8 cellular contexts compared by ENCODE assay signal in genomic region chr5:127492854-127493738, GRCh38. TPM values are rescaled to one million over a fixed set of nuclear protein-coding genes. Genes with fewer than 3 reads are reported as not detected.
DNase-seq lines count a peak whose midpoint lies in the region; ATAC-seq and TF ChIP-seq lines count a peak whose summit lies in the region.

No MANE protein-coding gene starts in this region.

- H3K4me2 ChIP-seq in osteoblast (ENCODE audit: insufficient read depth, low read length), result no peak overlapping the region

- CTCF ChIA-PET in RWPE1 (lab: Yijun Ruan, JAX), result interaction anchor here (0.6 to 1.8 kb wide), 37 partner anchors 8 to 892 kb away, joined by 3 to 13 read pairs (median 3); partner anchors contain the start of gene PHAX

- no peaks in the 10 kb centered on the region for H3K36me3 ChIP-seq in osteoblast (ENCODE audit: insufficient read depth, low read length)

- no peaks in the 10 kb centered on the region for H4K20me1 ChIP-seq in osteoblast (ENCODE audit: insufficient read depth, low read length)

- H3K27ac ChIP-seq in RWPE1 (no peak overlapping the region), osteoblast (ENCODE audit: low read depth, low read length) (no peak overlapping the region)

- H3K27me3 ChIP-seq in osteoblast (ENCODE audit: insufficient read depth, low read length), result peaks cover 37% of the 10 kb centered on the region

- H3K27me3 Mint-ChIP-seq in natural killer cell (ENCODE audit: low read depth in 2 of 2), result peaks cover 26 to 47% of the 10 kb centered on the region in 2 donors
- H3K27me3 Mint-ChIP-seq in natural killer cell treated with Interleukin-12 subunit alpha and Interleukin-12 subunit beta and Interleukin-15 and Interleukin-18, amount 100 ng/mL, for 72 hours, result peaks cover 22 to 52% of the 10 kb centered on the region in 2 donors

- H3K4me3 Mint-ChIP-seq in natural killer cell, result no peak overlapping the region
- no peak overlapping the region for H3K4me3 Mint-ChIP-seq in natural killer cell treated with Interleukin-12 subunit alpha and Interleukin-12 subunit beta and Interleukin-15 and Interleukin-18, amount 100 ng/mL, for 72 hours

- H3K9me3 Mint-ChIP-seq in natural killer cell, result no peaks in the 10 kb centered on the region
- H3K9me3 Mint-ChIP-seq in natural killer cell treated with Interleukin-12 subunit alpha and Interleukin-12 subunit beta and Interleukin-15 and Interleukin-18, amount 100 ng/mL, for 72 hours, result no peaks in the 10 kb centered on the region

- no peaks in the 10 kb centered on the region for H3K9me3 ChIP-seq in osteoblast (ENCODE audit: low read depth, low read length)

- POLR2A ChIA-PET in RWPE1 (lab: Yijun Ruan, JAX; ENCODE audit: low non-redundant PET), result no interaction called here

- H3K36me3 Mint-ChIP-seq in natural killer cell, result no peaks in the 10 kb centered on the region
- no peaks in the 10 kb centered on the region for H3K36me3 Mint-ChIP-seq in natural killer cell treated with Interleukin-12 subunit alpha and Interleukin-12 subunit beta and Interleukin-15 and Interleukin-18, amount 100 ng/mL, for 72 hours

- no peak overlapping the region for H3K27ac Mint-ChIP-seq in natural killer cell
- no peak overlapping the region for H3K27ac Mint-ChIP-seq in natural killer cell treated with Interleukin-12 subunit alpha and Interleukin-12 subunit beta and Interleukin-15 and Interleukin-18, amount 100 ng/mL, for 72 hours

- TF ChIP-seq CTCF in natural killer cell (IDR thresholded peaks at IDR 0.05) (peak; percentile 94), RWPE1 (conservative IDR thresholded peaks at IDR 0.05; ENCODE audit: low read depth) (peak; percentile 92), osteoblast (IDR thresholded peaks at IDR 0.05; ENCODE audit: extremely low read depth, low read depth, low read length) (peak; percentile 77)

- no peak overlapping the region for H2AFZ ChIP-seq in osteoblast (ENCODE audit: low read length)

- no peak overlapping the region for H3K4me3 ChIP-seq in osteoblast (ENCODE audit: insufficient read depth, low read length)

- peak; percentile 39 to 67 (median 53) for ATAC-seq in natural killer cell
- no peak for ATAC-seq in natural killer cell treated with Interleukin-12 subunit alpha and Interleukin-12 subunit beta and Interleukin-15 and Interleukin-18, amount 100 ng/mL, for 72 hours

- intact Hi-C loops in natural killer cell (cut with micrococcal nuclease), result loop anchor here (1.0 to 5.0 kb wide), 2 partner anchors 817 to 836 kb away; no protein-coding TSS in a partner anchor

- no peaks in the 10 kb centered on the region for H3K4me1 ChIP-seq in osteoblast (ENCODE audit: insufficient read depth, low read length)

- DNase-seq in natural killer cell, result no peak
- DNase-seq in natural killer cell treated with Interleukin-12 subunit alpha and Interleukin-12 subunit beta and Interleukin-15 and Interleukin-18, amount 100 ng/mL, for 72 hours (ENCODE audit: low spot score), result no peak
- peak; percentile 37 for DNase-seq in H4 (ENCODE audit: low spot score)
- peak; percentile 75 to 89 for DNase-seq in Kasumi-1 (lab: John Stamatoyannopoulos, UW)
- peak; percentile 55 for DNase-seq in RWPE1 (ENCODE audit: low spot score)
- DNase-seq in epidermal melanocyte (ENCODE audit: insufficient read length, low spot score), result peak; percentile 30
- peak; percentile 11 for DNase-seq in osteoblast (ENCODE audit: insufficient read length, low spot score, missing footprints)
- DNase-seq in activated T-cell treated with anti-CD3 and anti-CD28 coated beads for 4 hours, result no peak

- H3K79me2 ChIP-seq in osteoblast (ENCODE audit: insufficient read depth, low read length), result no peaks in the 10 kb centered on the region

- no peaks in the 10 kb centered on the region for H3K4me1 Mint-ChIP-seq in natural killer cell
- no peaks in the 10 kb centered on the region for H3K4me1 Mint-ChIP-seq in natural killer cell treated with Interleukin-12 subunit alpha and Interleukin-12 subunit beta and Interleukin-15 and Interleukin-18, amount 100 ng/mL, for 72 hours (ENCODE audit: low read depth in 2 of 2)

RNA-seq across cellular contexts. Expression of gene PRRC1, which starts 24.3 kb away (rescaled TPM):
- 10 to 100 TPM; 37.7 to 41.1 (median 39.6) TPM for total RNA-seq in natural killer cell
- 10 to 100 TPM; 43.5 to 53.8 TPM for total RNA-seq in natural killer cell treated with Interleukin-12 subunit alpha and Interleukin-12 subunit beta and Interleukin-15 and Interleukin-18, amount 100 ng/mL, for 72 hours
- 48.7 and 51.0 TPM in 2 replicates for total RNA-seq in H4 (2014; rRNA removed; shearing (Covaris generic))
- total RNA-seq in osteoblast, result 86.0 and 91.6 TPM in 2 replicates

Comparison
In these comparisons a context has a peak if more than half of its experiments do, and no peak if none do; other contexts are left out.
1. ATAC-seq: peak in natural killer cell (3 of 3); none in natural killer cell treated with Interleukin-12 subunit alpha and Interleukin-12 subunit beta and Interleukin-15 and Interleukin-18, amount 100 ng/mL, for 72 hours (0 of 2).
2. DNase-seq: peak in H4 (single experiment), Kasumi-1 (2 of 2), RWPE1 (single experiment), epidermal melanocyte (single experiment) and osteoblast (single experiment); none in natural killer cell (single experiment), natural killer cell treated with Interleukin-12 subunit alpha and Interleukin-12 subunit beta and Interleukin-15 and Interleukin-18, amount 100 ng/mL, for 72 hours (single experiment) and activated T-cell treated with anti-CD3 and anti-CD28 coated beads for 4 hours (single experiment).
3. Peak in every context shown above with its lines, with median percentiles within 50 percentile points of each other: CTCF ChIP-seq.